13 cellular contexts compared by ENCODE assay signal in the genomic region with DNA sequence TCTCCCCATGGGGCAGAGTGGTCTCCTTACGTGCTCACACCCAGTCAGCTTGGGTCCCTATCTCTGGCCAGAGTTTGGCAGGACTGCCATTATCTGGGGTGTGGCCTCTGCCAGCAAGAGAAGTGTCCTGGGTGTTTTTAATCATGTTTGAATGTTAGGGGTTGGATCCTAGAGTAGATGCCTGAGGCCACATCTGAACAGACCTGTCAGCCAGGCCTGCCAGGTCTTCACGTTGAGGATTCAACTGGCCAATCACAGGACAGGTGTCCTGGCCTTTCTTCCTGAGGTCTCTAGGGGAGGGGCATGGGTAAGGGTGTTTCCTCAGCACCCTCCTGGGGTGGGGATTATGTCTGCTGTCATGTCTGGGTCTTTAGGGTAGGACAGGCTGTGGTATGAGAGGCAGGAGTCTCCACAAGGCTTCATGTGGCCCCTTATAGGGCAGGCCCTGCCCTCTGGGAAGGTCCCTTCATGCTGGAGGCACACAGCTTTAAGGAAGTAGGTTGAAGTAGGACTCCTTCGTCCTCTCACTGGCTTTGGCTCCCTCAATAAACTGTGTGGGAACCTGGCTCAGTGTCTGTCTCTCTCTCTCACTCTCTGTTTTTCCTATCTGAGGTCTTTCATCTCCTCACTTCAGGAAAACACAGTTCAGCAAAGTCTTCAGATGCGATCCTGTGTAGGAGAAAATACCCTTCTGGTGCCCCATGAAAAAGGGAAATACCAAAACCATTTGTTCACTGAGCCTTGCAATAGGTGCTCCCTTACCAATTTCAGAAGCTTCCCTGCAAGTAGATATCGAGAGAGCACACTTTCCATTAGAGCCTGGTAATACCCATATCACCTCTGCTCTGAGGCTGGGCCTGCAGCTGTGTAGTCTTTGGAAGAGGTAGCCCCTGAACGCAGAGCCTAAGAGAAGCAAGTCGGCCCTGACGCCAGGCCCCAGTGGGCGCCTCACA. TPM values are rescaled to one million over a fixed set of nuclear protein-coding genes. Genes with fewer than 3 reads are reported as not detected.
DNase-seq lines count a peak whose midpoint lies in the region; ATAC-seq, FAIRE-seq and TF ChIP-seq lines count a peak whose summit lies in the region.
"Had no signal": no experiment of that assay in that cellular context is flagged by ENCODE, and none has a peak within 500 bp of the region (broad histone marks: within the 10 kb centered on the region; RNA-seq: fewer than 3 reads in every experiment).

No MANE protein-coding gene starts in this region.

- DNase-seq in GM18507 (ENCODE audit: extremely low spot score, insufficient read length, low read depth) = no peak
- DNase-seq in natural killer cell = no peak
- no peak for DNase-seq in GM19239 (ENCODE audit: insufficient read length, low spot score)
- no peak for DNase-seq in iPS-NIHi7 (ENCODE audit: extremely low spot score)
- no peak for DNase-seq in activated T-helper 2 cell treated with anti-CD3 and anti-CD28 coated beads, Interferon-gamma antibody, Interleukin-2, Interleukin-4, amounts not matched to agents 10 μg/mL and 5 μg/mL and 100 μg/mL, durations not matched to agents 14 hours and 24 hours and 36 hours (ENCODE audit: low spot score)
- DNase-seq: HCEC 1CT, NCI-H1417, sigmoid colon had no signal

- no peaks in the 10 kb centered on the region for H3K9me3 Mint-ChIP-seq in IgD-negative memory B cell
- no peaks in the 10 kb centered on the region for H3K9me3 Mint-ChIP-seq in natural killer cell
- H3K9me3 Mint-ChIP-seq in activated T-helper 2 cell treated with anti-CD3 and anti-CD28 coated beads, Interferon-gamma antibody, Interleukin-2, Interleukin-4, amounts not matched to agents 10 μg/mL and 5 μg/mL and 100 μg/mL, durations not matched to agents 14 hours and 24 hours and 36 hours = no peaks in the 10 kb centered on the region

- H3K4me3 Mint-ChIP-seq in IgD-negative memory B cell = peak overlapping the region; percentile 31 to 75 (median 54)
- no peak overlapping the region for H3K4me3 Mint-ChIP-seq in natural killer cell
- no peak overlapping the region for H3K4me3 Mint-ChIP-seq in activated T-helper 2 cell treated with anti-CD3 and anti-CD28 coated beads, Interferon-gamma antibody, Interleukin-2, Interleukin-4, amounts not matched to agents 10 μg/mL and 5 μg/mL and 100 μg/mL, durations not matched to agents 14 hours and 24 hours and 36 hours (ENCODE audit: low read depth)

- ATAC-seq in GM21723 (IDR thresholded peaks at IDR 0.05; ENCODE audit: unreplicated experiment) = peak; percentile 72
- peak in 1 of 3 donors; percentile 35 for ATAC-seq in natural killer cell
- no peak for ATAC-seq in HG03342 (IDR thresholded peaks at IDR 0.05; ENCODE audit: unreplicated experiment)

- H3K27me3 Mint-ChIP-seq in IgD-negative memory B cell (no peaks in the 10 kb centered on the region), natural killer cell (ENCODE audit: low read depth in 2 of 2) (no peaks in the 10 kb centered on the region)
- no peaks in the 10 kb centered on the region for H3K27me3 Mint-ChIP-seq in activated T-helper 2 cell treated with anti-CD3 and anti-CD28 coated beads, Interferon-gamma antibody, Interleukin-2, Interleukin-4, amounts not matched to agents 10 μg/mL and 5 μg/mL and 100 μg/mL, durations not matched to agents 14 hours and 24 hours and 36 hours (ENCODE audit: low read depth)

- FAIRE-seq in GM18507 (lab: Jason Lieb, UNC) (peak; percentile 51), GM19239 (lab: Jason Lieb, UNC) (no peak)
- FAIRE-seq: D721Med had no signal

- H3K4me1 Mint-ChIP-seq in IgD-negative memory B cell = peaks cover 20 to 40% (median 36%) of the 10 kb centered on the region in 3 donors
- H3K4me1 Mint-ChIP-seq in natural killer cell = no peaks in the 10 kb centered on the region
- H3K4me1 Mint-ChIP-seq in activated T-helper 2 cell treated with anti-CD3 and anti-CD28 coated beads, Interferon-gamma antibody, Interleukin-2, Interleukin-4, amounts not matched to agents 10 μg/mL and 5 μg/mL and 100 μg/mL, durations not matched to agents 14 hours and 24 hours and 36 hours (ENCODE audit: low read depth) = peaks cover 5% of the 10 kb centered on the region

- no peak for TF ChIP-seq CTCF in natural killer cell (IDR thresholded peaks at IDR 0.05)

- intact Hi-C loops in natural killer cell (cut with micrococcal nuclease) = no loop called here
- intact Hi-C loops in activated T-helper 2 cell treated with anti-CD3 and anti-CD28 coated beads, Interferon-gamma antibody, Interleukin-2, Interleukin-4, amounts not matched to agents 10 μg/mL and 5 μg/mL and 100 μg/mL, durations not matched to agents 14 hours and 24 hours and 36 hours (cut with micrococcal nuclease) = no loop called here

- H3K36me3 Mint-ChIP-seq in IgD-negative memory B cell (peaks cover 4% of the 10 kb centered on the region), natural killer cell (peaks cover 5% of the 10 kb centered on the region)
- peaks cover 44% of the 10 kb centered on the region for H3K36me3 Mint-ChIP-seq in activated T-helper 2 cell treated with anti-CD3 and anti-CD28 coated beads, Interferon-gamma antibody, Interleukin-2, Interleukin-4, amounts not matched to agents 10 μg/mL and 5 μg/mL and 100 μg/mL, durations not matched to agents 14 hours and 24 hours and 36 hours (ENCODE audit: low read depth)

- H3K27ac Mint-ChIP-seq in IgD-negative memory B cell (peak overlapping the region; percentile 74 to 98 (median 81)), natural killer cell (peak overlapping the region; percentile 33 to 38)
- no peak overlapping the region for H3K27ac Mint-ChIP-seq in activated T-helper 2 cell treated with anti-CD3 and anti-CD28 coated beads, Interferon-gamma antibody, Interleukin-2, Interleukin-4, amounts not matched to agents 10 μg/mL and 5 μg/mL and 100 μg/mL, durations not matched to agents 14 hours and 24 hours and 36 hours

RNA-seq across cellular contexts. Expression of a gene that starts 6.7 kb away (rescaled TPM):
- 1.1 TPM for polyA plus RNA-seq in IgD-negative memory B cell
- total RNA-seq in natural killer cell = 1 to 10 TPM in 2 of 3 donors, under 1 TPM in 1; 0.80 to 2.8 (median 2.3) TPM
- 1.0 and 1.2 TPM in 2 replicates for total RNA-seq in activated T-helper 2 cell treated with anti-CD3 and anti-CD28 coated beads, Interferon-gamma antibody, Interleukin-2, Interleukin-4, amounts not matched to agents 10 μg/mL and 5 μg/mL and 100 μg/mL, durations not matched to agents 14 hours and 24 hours and 36 hours
- total RNA-seq: vagina had no signal

RNA-seq across cellular contexts. Expression of a gene that starts 9.0 kb away (rescaled TPM):
- 2.6 TPM for polyA plus RNA-seq in IgD-negative memory B cell
- total RNA-seq in natural killer cell = 1 to 10 TPM in 2 of 3 donors, under 1 TPM in 1; 0.78 to 3.3 (median 2.8) TPM
- 1.6 and 1.8 TPM in 2 replicates for total RNA-seq in activated T-helper 2 cell treated with anti-CD3 and anti-CD28 coated beads, Interferon-gamma antibody, Interleukin-2, Interleukin-4, amounts not matched to agents 10 μg/mL and 5 μg/mL and 100 μg/mL, durations not matched to agents 14 hours and 24 hours and 36 hours

RNA-seq across cellular contexts. Expression of a gene that starts 9.2 kb away (rescaled TPM):
- 74.5 TPM for polyA plus RNA-seq in IgD-negative memory B cell
- total RNA-seq in natural killer cell = 10 to 100 TPM; 77.5 to 99.3 (median 96.3) TPM
- 67.2 and 77.3 TPM in 2 replicates for total RNA-seq in activated T-helper 2 cell treated with anti-CD3 and anti-CD28 coated beads, Interferon-gamma antibody, Interleukin-2, Interleukin-4, amounts not matched to agents 10 μg/mL and 5 μg/mL and 100 μg/mL, durations not matched to agents 14 hours and 24 hours and 36 hours

RNA-seq across cellular contexts. Expression of a gene that starts 12.3 kb away (rescaled TPM):
- 804 TPM for polyA plus RNA-seq in IgD-negative memory B cell
- 100 to 1,000 TPM; 315 to 345 (median 318) TPM for total RNA-seq in natural killer cell
- total RNA-seq in activated T-helper 2 cell treated with anti-CD3 and anti-CD28 coated beads, Interferon-gamma antibody, Interleukin-2, Interleukin-4, amounts not matched to agents 10 μg/mL and 5 μg/mL and 100 μg/mL, durations not matched to agents 14 hours and 24 hours and 36 hours = 340 and 342 TPM in 2 replicates

RNA-seq across cellular contexts. Expression of a gene that starts 17.6 kb away (rescaled TPM):
- polyA plus RNA-seq in IgD-negative memory B cell = 18.2 TPM
- total RNA-seq in natural killer cell = 10 to 100 TPM in 2 of 3 donors, 1 to 10 TPM in 1; 9.3 to 12.3 (median 12.0) TPM
- 26.4 and 30.4 TPM in 2 replicates for total RNA-seq in activated T-helper 2 cell treated with anti-CD3 and anti-CD28 coated beads, Interferon-gamma antibody, Interleukin-2, Interleukin-4, amounts not matched to agents 10 μg/mL and 5 μg/mL and 100 μg/mL, durations not matched to agents 14 hours and 24 hours and 36 hours

Comparison
In these comparisons a context has a peak if more than half of its experiments do, and no peak if none do; other contexts are left out.
1. H3K4me3 Mint-ChIP-seq: peak in IgD-negative memory B cell (4 of 4); none in natural killer cell (single experiment) and activated T-helper 2 cell treated with anti-CD3 and anti-CD28 coated beads, Interferon-gamma antibody, Interleukin-2, Interleukin-4, amounts not matched to agents 10 μg/mL and 5 μg/mL and 100 μg/mL, durations not matched to agents 14 hours and 24 hours and 36 hours (single experiment).